9 cellular contexts compared by ENCODE assay signal in the genomic region with DNA sequence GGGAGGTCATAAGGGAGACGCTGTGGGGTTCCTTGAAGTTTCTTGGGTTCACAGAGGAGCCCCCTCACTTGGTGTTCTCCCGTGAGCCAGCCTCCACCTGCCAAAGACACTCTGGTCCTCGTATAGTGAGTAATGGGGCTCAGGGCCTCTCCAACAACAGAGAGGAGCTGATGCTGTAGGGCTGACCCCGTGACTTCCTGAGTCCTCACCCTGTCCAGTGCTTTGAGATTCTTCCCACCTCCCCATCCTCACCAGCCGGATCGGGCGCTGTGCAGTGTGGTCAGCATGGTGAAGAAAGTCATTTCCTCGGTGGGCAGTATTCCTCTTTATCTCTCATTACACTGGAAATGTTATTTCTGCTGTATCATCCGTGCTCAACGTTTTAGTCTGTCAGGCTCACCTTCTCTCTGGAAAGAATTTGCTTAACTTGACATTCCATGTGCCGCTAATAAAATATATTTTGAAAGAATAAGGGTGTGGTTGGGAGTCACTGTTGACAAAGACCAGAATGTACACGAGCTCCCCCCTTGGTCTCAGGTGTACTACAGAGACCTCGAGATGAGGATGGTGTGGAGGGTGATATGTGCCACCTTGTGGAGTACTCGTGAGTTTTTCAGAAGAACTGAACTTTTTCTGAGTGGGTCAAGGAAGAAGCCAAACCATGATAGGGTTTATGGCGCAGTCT. TPM values are rescaled to one million over a fixed set of nuclear protein-coding genes. Genes with fewer than 3 reads are reported as not detected.
DNase-seq lines count a peak whose midpoint lies in the region; ATAC-seq, FAIRE-seq and TF ChIP-seq lines count a peak whose summit lies in the region.
"Had no signal": no experiment of that assay in that cellular context is flagged by ENCODE, and none has a peak within 500 bp of the region (broad histone marks: within the 10 kb centered on the region; RNA-seq: fewer than 3 reads in every experiment).

No MANE protein-coding gene starts in this region.

- H2BK20ac ChIP-seq in H9 (ENCODE audit: low read depth, low read length, poor library complexity, severe bottlenecking), result no peak overlapping the region

- H4K20me1 ChIP-seq in OCI-LY7 (ENCODE audit: insufficient read depth, low read length) (no peaks in the 10 kb centered on the region), endothelial cell of umbilical vein (replicated peaks; ENCODE audit: control insufficient read depth, extremely low read depth, insufficient read depth, low read length) (no peaks in the 10 kb centered on the region), H9 (ENCODE audit: control insufficient read depth, insufficient read depth, insufficient read length) (no peaks in the 10 kb centered on the region)

- H3T11ph ChIP-seq in H9 (ENCODE audit: low read length), result no peak overlapping the region

- CTCF ChIA-PET in OCI-LY7 (lab: Charles Lee; ENCODE audit: unreplicated experiment) (no interaction called here), endothelial cell of umbilical vein (lab: Charles Lee) (interaction anchor here (0.5 to 4.7 kb wide), 7 partner anchors 11 to 304 kb away, joined by 3 to 122 read pairs (median 6); a partner anchor contains a TSS)

- no peaks in the 10 kb centered on the region for H3K27me3 ChIP-seq in endothelial cell of umbilical vein (ENCODE audit: control insufficient read depth in 2 of 2, insufficient read depth in 2 of 2, low read length in 2 of 2)
- H3K27me3 ChIP-seq in SJCRH30, result no peaks in the 10 kb centered on the region
- no peaks in the 10 kb centered on the region for H3K27me3 ChIP-seq in H9 (ENCODE audit: insufficient read depth, low read length)

- H3K4me1 Mint-ChIP-seq in H9, result peaks cover 7 to 22% of the 10 kb centered on the region in 2 experiments

- H3K9ac ChIP-seq in endothelial cell of umbilical vein (replicated peaks; ENCODE audit: extremely low read depth, insufficient read depth, low read length) (no peak overlapping the region), H9 (ENCODE audit: extremely low read depth, insufficient read length, low read length) (no peak overlapping the region)

- no peak overlapping the region for H2BK120ac ChIP-seq in H9 (ENCODE audit: low read depth, low read length, poor library complexity, severe bottlenecking)

- H3K4me3 ChIP-seq in OCI-LY7 (ENCODE audit: low read depth, low read length, poor library complexity, severe bottlenecking), result no peak overlapping the region
- no peak overlapping the region for H3K4me3 ChIP-seq in endothelial cell of umbilical vein (replicated peaks in 1 of 3; ENCODE audit: insufficient read depth in 1 of 3, low read depth in 1 of 3, low read length in 3 of 3)
- no peak overlapping the region for H3K4me3 ChIP-seq in SJCRH30

- H3K27me3 Mint-ChIP-seq in H9 (ENCODE audit: low read depth), result no peaks in the 10 kb centered on the region

- no peak overlapping the region for H3K4me2 ChIP-seq in OCI-LY7 (ENCODE audit: low read length)
- H3K4me2 ChIP-seq in endothelial cell of umbilical vein (ENCODE audit: insufficient read depth, low read length), result no peak overlapping the region
- no peak overlapping the region for H3K4me2 ChIP-seq in H9 (ENCODE audit: insufficient read depth, insufficient read length, low read length)

- peaks cover 6% of the 10 kb centered on the region for H3K23me2 ChIP-seq in H9 (ENCODE audit: insufficient read length, low read depth, low read length, poor library complexity, severe bottlenecking)

- no peak overlapping the region for H2BK12ac ChIP-seq in H9 (ENCODE audit: insufficient read length, low read depth, low read length)

- H3K9me1 ChIP-seq in endothelial cell of umbilical vein (replicated peaks; ENCODE audit: control insufficient read depth, extremely low read depth, insufficient read depth, low read length), result no peaks in the 10 kb centered on the region

- H3K36me3 Mint-ChIP-seq in H9 (ENCODE audit: insufficient read depth in 1 of 3, low read depth in 3 of 3), result no peaks in the 10 kb centered on the region
- H3K36me3 Mint-ChIP-seq: natural killer cell had no signal

- TF ChIP-seq POLR2A in endothelial cell of umbilical vein (IDR thresholded peaks at IDR 0.05; ENCODE audit: low read depth, low read length), result no peak

- no CpG with 5 or more reads among the region's 15 CpGs for WGBS in H9 (ENCODE audit: extremely low coverage, insufficient read length, low lambda C conversion rate)

- no peak overlapping the region for H2AFZ ChIP-seq in OCI-LY7 (ENCODE audit: low read length)
- no peak overlapping the region for H2AFZ ChIP-seq in endothelial cell of umbilical vein (ENCODE audit: low read depth, low read length)
- no peak overlapping the region for H2AFZ ChIP-seq in H9 (ENCODE audit: low read length)

- no peak for FAIRE-seq in endothelial cell of umbilical vein (lab: Jason Lieb, UNC)

- peak; percentile 15 for DNase-seq in stimulated activated CD8-positive, alpha-beta memory T cell treated with anti-CD3 and anti-CD28 coated beads, Interleukin-12 subunit alpha, Interleukin-12 subunit beta, amount 100 ng/mL, for 1 hour (ENCODE audit: low read depth)
- no peak for DNase-seq in stimulated activated CD8-positive, alpha-beta memory T cell treated with anti-CD3 and anti-CD28 coated beads, Interleukin-4, amount 100 ng/mL, for 48 hours
- DNase-seq in OCI-LY7 (ENCODE audit: low spot score) (peak; percentile 55), endothelial cell of umbilical vein (ENCODE audit: low read depth, low spot score) (no peak), SJCRH30 (no peak), H9 (no peak)
- DNase-seq: natural killer cell had no signal

- no peak overlapping the region for H3K56ac ChIP-seq in H9 (ENCODE audit: insufficient read length, low read depth, low read length)

- no peaks in the 10 kb centered on the region for H3K9me3 Mint-ChIP-seq in H9
- H3K9me3 Mint-ChIP-seq: natural killer cell had no signal

- H3K14ac ChIP-seq in H9 (ENCODE audit: insufficient read depth, low read length), result no peak overlapping the region

- no peak overlapping the region for H2BK5ac ChIP-seq in H9 (ENCODE audit: insufficient read length, low read length)

- POLR2A ChIA-PET in OCI-LY7 (lab: Charles Lee) (no interaction called here), endothelial cell of umbilical vein (lab: Charles Lee) (no interaction called here)

- dilution Hi-C loops in endothelial cell of umbilical vein (cut with MboI; ENCODE audit: extremely low pct_ligation_motif_present, low sequenced_read_pairs), result no loop called here

- intact Hi-C loops in OCI-LY7 (cut with micrococcal nuclease; ENCODE audit: unreplicated experiment) (no loop called here), endothelial cell of umbilical vein (cut with micrococcal nuclease) (no loop called here)

- TF ChIP-seq CTCF in OCI-LY7 (conservative IDR thresholded peaks at IDR 0.05; ENCODE audit: low read length) (peak; percentile 75), endothelial cell of umbilical vein (IDR thresholded peaks at IDR 0.05; ENCODE audit: extremely low read depth in 1 of 2, insufficient read depth in 1 of 2, low read depth in 1 of 2, low read length in 2 of 2) (no peak), H9 (conservative IDR thresholded peaks at IDR 0.05) (no peak; the same call in 2 of the 3 replicates)

- H3K79me2 ChIP-seq in OCI-LY7 (ENCODE audit: insufficient read depth, low read depth, low read length) (no peaks in the 10 kb centered on the region), endothelial cell of umbilical vein (ENCODE audit: control insufficient read depth, insufficient read depth, low read length) (no peaks in the 10 kb centered on the region), H9 (ENCODE audit: insufficient read depth, low read length) (no peaks in the 10 kb centered on the region)

- H4K5ac ChIP-seq in H9 (ENCODE audit: insufficient read length, low read depth, low read length), result no peak overlapping the region

- ATAC-seq in GM18517 (IDR thresholded peaks at IDR 0.05; ENCODE audit: unreplicated experiment) (no peak), GM21526 (IDR thresholded peaks at IDR 0.05; ENCODE audit: low FRiP score, unreplicated experiment) (no peak)

- no peak overlapping the region for H4K8ac ChIP-seq in H9 (replicated peaks; ENCODE audit: insufficient read length, low read depth, low read length)

- no peak overlapping the region for H3K18ac ChIP-seq in H9 (ENCODE audit: insufficient read length, low read depth, low read length)

- H3K9me2 ChIP-seq in OCI-LY7 (ENCODE audit: insufficient read depth, low read length), result no peaks in the 10 kb centered on the region

- H3K27ac Mint-ChIP-seq in H9, result no peak overlapping the region
- H3K27ac Mint-ChIP-seq: natural killer cell had no signal

- H3K4me3 Mint-ChIP-seq in H9, result no peak overlapping the region
- H3K4me3 Mint-ChIP-seq: natural killer cell had no signal

- no peak overlapping the region for H4K91ac ChIP-seq in H9 (ENCODE audit: insufficient read length, low read depth, low read length)

- H2AK5ac ChIP-seq in H9 (ENCODE audit: insufficient read length, low read length), result no peak overlapping the region

- no peaks in the 10 kb centered on the region for H3K36me3 ChIP-seq in OCI-LY7 (ENCODE audit: insufficient read depth, low read length)
- H3K36me3 ChIP-seq in endothelial cell of umbilical vein (ENCODE audit: control insufficient read depth in 2 of 2, extremely low read depth in 1 of 2, insufficient read depth in 2 of 2, low read length in 2 of 2), result no peaks in the 10 kb centered on the region
- H3K36me3 ChIP-seq in SJCRH30, result no peaks in the 10 kb centered on the region

- H3K9me3 ChIP-seq in OCI-LY7 (ENCODE audit: low read length) (no peaks in the 10 kb centered on the region), endothelial cell of umbilical vein (replicated peaks; ENCODE audit: control insufficient read depth, insufficient read depth, low read length) (no peaks in the 10 kb centered on the region), SJCRH30 (replicated peaks) (no peaks in the 10 kb centered on the region), H9 (ENCODE audit: control insufficient read depth, low read depth, low read length) (no peaks in the 10 kb centered on the region)

- no peaks in the 10 kb centered on the region for H3K4me1 ChIP-seq in OCI-LY7 (ENCODE audit: insufficient read depth, low read length, poor library complexity, severe bottlenecking)
- peaks cover 4% of the 10 kb centered on the region for H3K4me1 ChIP-seq in endothelial cell of umbilical vein (ENCODE audit: control insufficient read depth, extremely low read depth, insufficient read depth, low read length)
- H3K4me1 ChIP-seq in SJCRH30, result peaks cover under 1% of the 10 kb centered on the region; the same call in 1 of the 2 replicates
- H3K4me1 ChIP-seq in H9 (ENCODE audit: insufficient read depth, low read length), result peaks cover 4% of the 10 kb centered on the region; the same call in 1 of the 2 replicates

- BruUV-seq in OCI-LY7 (replicated peaks; lab: Mats Ljungman, UMichigan) (no TSS peak), endothelial cell of umbilical vein (replicated peaks; lab: Mats Ljungman, UMichigan) (TSS peak; percentile 14)

- H3K4ac ChIP-seq in H9 (ENCODE audit: low read depth, low read length), result no peak overlapping the region

- no peak overlapping the region for H2BK15ac ChIP-seq in H9 (ENCODE audit: low read depth, low read length)

- no peak overlapping the region for H3K23ac ChIP-seq in H9 (ENCODE audit: insufficient read length, low read depth, low read length)

- H3K27ac ChIP-seq in OCI-LY7 (ENCODE audit: low read depth, low read length, poor library complexity, severe bottlenecking) (no peak overlapping the region), endothelial cell of umbilical vein (ENCODE audit: insufficient read depth, low read depth, low read length) (no peak overlapping the region), SJCRH30 (no peak overlapping the region), H9 (ENCODE audit: insufficient read length, low read depth, low read length) (no peak overlapping the region)

- no peaks in the 10 kb centered on the region for H3K79me1 ChIP-seq in H9 (ENCODE audit: insufficient read depth, low read depth, low read length, poor library complexity, severe bottlenecking)

RNA-seq across cellular contexts. Expression of a gene that starts 25.7 kb away (rescaled TPM):
- not detected in 2 replicates for total RNA-seq in OCI-LY7 (2014; rRNA removed; shearing (Covaris generic))
- not detected in 2 replicates for total RNA-seq in OCI-LY7 (2022)
- total RNA-seq in endothelial cell of umbilical vein, result not detected in 2 replicates
- polyA plus RNA-seq in endothelial cell of umbilical vein, result not detected in 2 replicates
- polyA plus RNA-seq in endothelial cell of umbilical vein (2011; cell fraction: cytosol; rRNA removed), result not detected in 2 replicates
- polyA plus RNA-seq in endothelial cell of umbilical vein (2011; cell fraction: nucleus; rRNA removed), result not detected in 2 replicates
- not detected in 2 replicates for polyA plus RNA-seq in endothelial cell of umbilical vein (2012)
- polyA minus RNA-seq in endothelial cell of umbilical vein, result not detected in 2 replicates
- polyA minus RNA-seq in endothelial cell of umbilical vein (2011; cell fraction: cytosol; rRNA and poly(A)+ RNA removed), result not detected
- polyA minus RNA-seq in endothelial cell of umbilical vein (2011; cell fraction: nucleus; rRNA and poly(A)+ RNA removed), result not detected in 2 replicates
- not detected in 2 replicates for total RNA-seq in SJCRH30 (2014; rRNA removed; shearing (Covaris generic))
- total RNA-seq in H9 (2021), result not detected in 2 replicates
- total RNA-seq: natural killer cell had no signal

RNA-seq across cellular contexts. Expression of a gene that starts 55.8 kb away (rescaled TPM):
- total RNA-seq in OCI-LY7 (2014; rRNA removed; shearing (Covaris generic)), result 9.2 and 15.9 TPM in 2 replicates
- total RNA-seq in OCI-LY7 (2022) (7.9 and 10.2 TPM in 2 replicates), endothelial cell of umbilical vein (30.5 and 33.1 TPM in 2 replicates), H9 (2021) (30.9 and 31.1 TPM in 2 replicates)
- polyA plus RNA-seq in endothelial cell of umbilical vein, result 23.7 and 36.0 TPM in 2 replicates
- 27.8 and 34.2 TPM in 2 replicates for polyA plus RNA-seq in endothelial cell of umbilical vein (2011; cell fraction: cytosol; rRNA removed)
- 58.3 and 64.8 TPM in 2 replicates for polyA plus RNA-seq in endothelial cell of umbilical vein (2011; cell fraction: nucleus; rRNA removed)
- 20.1 and 23.0 TPM in 2 replicates for polyA plus RNA-seq in endothelial cell of umbilical vein (2012)
- polyA minus RNA-seq in endothelial cell of umbilical vein, result 20.9 and 32.0 TPM in 2 replicates
- 5.8 TPM for polyA minus RNA-seq in endothelial cell of umbilical vein (2011; cell fraction: cytosol; rRNA and poly(A)+ RNA removed)
- polyA minus RNA-seq in endothelial cell of umbilical vein (2011; cell fraction: nucleus; rRNA and poly(A)+ RNA removed), result 19.4 and 20.7 TPM in 2 replicates
- 17.4 and 22.6 TPM in 2 replicates for total RNA-seq in SJCRH30 (2014; rRNA removed; shearing (Covaris generic))

Comparison
In these comparisons a context has a peak if more than half of its experiments do, and no peak if none do; other contexts are left out.
1. DNase-seq: peak in stimulated activated CD8-positive, alpha-beta memory T cell treated with anti-CD3 and anti-CD28 coated beads, Interleukin-12 subunit alpha, Interleukin-12 subunit beta, amount 100 ng/mL, for 1 hour (single experiment) and OCI-LY7 (single experiment); none in stimulated activated CD8-positive, alpha-beta memory T cell treated with anti-CD3 and anti-CD28 coated beads, Interleukin-4, amount 100 ng/mL, for 48 hours (single experiment), endothelial cell of umbilical vein (single experiment), SJCRH30 (0 of 2) and H9 (single experiment).